ENCODE assay signal across 2 cellular contexts in genomic region chr16:23267647-23268046, GRCh38.
TF ChIP-seq lines count a peak whose summit lies in the region.

No MANE protein-coding gene starts in this region.

TF ChIP-seq in IMR-90, 13 proteins besides CTCF, POLR2A, EP300 and RAD21:
- TF ChIP-seq USF2 (IDR thresholded peaks at IDR 0.05; ENCODE audit: low read depth, low read length) (no peak), RCOR1 (IDR thresholded peaks at IDR 0.05; ENCODE audit: insufficient replicate concordance, low read length) (no peak), NFE2L2 (IDR thresholded peaks at IDR 0.05; ENCODE audit: low read depth, low read length) (no peak), BHLHE40 (IDR thresholded peaks at IDR 0.05; ENCODE audit: low read depth, low read length) (no peak), FOS (IDR thresholded peaks at IDR 0.05; ENCODE audit: low read depth, low read length) (no peak), CEBPB (IDR thresholded peaks at IDR 0.05; ENCODE audit: low read depth, low read length) (no peak), RFX5 (IDR thresholded peaks at IDR 0.05; ENCODE audit: low read depth, low read length) (no peak), ELK1 (IDR thresholded peaks at IDR 0.05; ENCODE audit: borderline replicate concordance, low read depth, low read length) (no peak), CHD1 (IDR thresholded peaks at IDR 0.05; ENCODE audit: low read depth, low read length) (no peak), SMC3 (IDR thresholded peaks at IDR 0.05; ENCODE audit: low read depth, low read length) (no peak), MXI1 (IDR thresholded peaks at IDR 0.05; ENCODE audit: borderline replicate concordance, low read depth, low read length) (no peak), MAFK (IDR thresholded peaks at IDR 0.05; ENCODE audit: low read depth, low read length) (no peak), MAZ (IDR thresholded peaks at IDR 0.05; ENCODE audit: borderline replicate concordance, low read depth, low read length) (no peak)

TF ChIP-seq in K562, 482 proteins besides CTCF, POLR2A, EP300 and RAD21:
- TF ChIP-seq NELFE (IDR thresholded peaks at IDR 0.05; ENCODE audit: insufficient read depth, insufficient read length): no peak
- TF ChIP-seq NFE2L1 (tag; IDR thresholded peaks at IDR 0.05; ENCODE audit: borderline replicate concordance, low read depth): no peak
- TF ChIP-seq RBFOX2 (IDR thresholded peaks at IDR 0.05; ENCODE audit: low read depth, low read length): no peak
- no peak for TF ChIP-seq RUNX1 (IDR thresholded peaks at IDR 0.05; ENCODE audit: low read depth)
- TF ChIP-seq HES1 (IDR thresholded peaks at IDR 0.05; ENCODE audit: low read depth): no peak
- TF ChIP-seq NR2F6 (CRISPR knock-in tag; IDR thresholded peaks at IDR 0.05): no peak
